ENCODE assay signal across 22 cellular contexts in genomic region chr1:31749785-31750345, GRCh38. TPM values are rescaled to one million over a fixed set of nuclear protein-coding genes. Genes with fewer than 3 reads are reported as not detected.
"Had no signal": no experiment of that assay in that cellular context is flagged by ENCODE, and none has a peak within 500 bp of the region (broad histone marks: within the 10 kb centered on the region; RNA-seq: fewer than 3 reads in every experiment).

No MANE protein-coding gene starts in this region.

- H2AFZ ChIP-seq: parathyroid adenoma had no signal

- H3K79me2 ChIP-seq: parathyroid adenoma had no signal

- H3K4me3 Mint-ChIP-seq: activated CD4-positive, alpha-beta memory T cell treated with anti-CD3 and anti-CD28 coated beads, Interleukin-2, amount 10 ng/mL, durations not matched to agents 7 days and 5 days; activated T-helper 1 cell treated with anti-CD3 and anti-CD28 coated beads, Interleukin-12 subunit alpha, Interleukin-12 subunit beta, Interleukin-2, Interleukin-4 antibody, amounts not matched to agents 30 ng/mL and 10 ng/mL and 1 ng/mL, durations not matched to agents 14 hours and 24 hours and 36 hours; dendritic cell treated with granulocyte-macrophage colony-stimulating factor and Interleukin-4, amounts not matched to agents 40 ng/mL and 50 ng/mL, for 4 days; stimulated activated memory B cell treated with anti-CD40 and anti-IgM and Interleukin-4, amounts not matched to agents 10 μg/mL and 1 μg/mL and 100 μg/mL, for 72 hours had no signal

- ATAC-seq: left lobe of liver; lower lobe of right lung; mucosa of descending colon; right cardiac atrium; stimulated activated memory B cell treated with anti-CD40 and anti-IgM and Interleukin-4, amounts not matched to agents 10 μg/mL and 1 μg/mL and 100 μg/mL, for 72 hours had no signal

- H3K4me1 ChIP-seq: lower lobe of right lung had no signal

- H3K9me3 ChIP-seq: lower lobe of right lung, mucosa of descending colon, neutrophil, stomach, transverse colon had no signal

- H3K9me3 Mint-ChIP-seq: activated CD4-positive, alpha-beta memory T cell treated with anti-CD3 and anti-CD28 coated beads, Interleukin-2, amount 10 ng/mL, durations not matched to agents 7 days and 5 days; activated naive CD4-positive, alpha-beta T cell treated with anti-CD3 and anti-CD28 coated beads, Interleukin-2, amount 50 U/mL, for 72 hours; activated T-helper 1 cell treated with anti-CD3 and anti-CD28 coated beads, Interleukin-12 subunit alpha, Interleukin-12 subunit beta, Interleukin-2, Interleukin-4 antibody, amounts not matched to agents 30 ng/mL and 10 ng/mL and 1 ng/mL, durations not matched to agents 14 hours and 24 hours and 36 hours; dendritic cell treated with granulocyte-macrophage colony-stimulating factor and Interleukin-4, amounts not matched to agents 40 ng/mL and 50 ng/mL, for 4 days; stimulated activated memory B cell treated with anti-CD40 and anti-IgM and Interleukin-4, amounts not matched to agents 10 μg/mL and 1 μg/mL and 100 μg/mL, for 72 hours had no signal

- H3K9ac ChIP-seq: parathyroid adenoma had no signal

- H3K27ac ChIP-seq: lower lobe of right lung, neutrophil, parathyroid adenoma, stomach, transverse colon had no signal

- H3K36me3 Mint-ChIP-seq: activated naive CD4-positive, alpha-beta T cell treated with anti-CD3 and anti-CD28 coated beads, Interleukin-2, amount 50 U/mL, for 72 hours; stimulated activated memory B cell treated with anti-CD40 and anti-IgM and Interleukin-4, amounts not matched to agents 10 μg/mL and 1 μg/mL and 100 μg/mL, for 72 hours had no signal

- H3K36me3 ChIP-seq: lower lobe of right lung, neutrophil, stomach, transverse colon had no signal

- H3K27me3 Mint-ChIP-seq: stimulated activated memory B cell treated with anti-CD40 and anti-IgM and Interleukin-4, amounts not matched to agents 10 μg/mL and 1 μg/mL and 100 μg/mL, for 72 hours had no signal

- H3K4me3 ChIP-seq: lower lobe of right lung, mucosa of descending colon, stomach, transverse colon had no signal

- DNase-seq: activated CD4-positive, alpha-beta memory T cell treated with anti-CD3 and anti-CD28 coated beads, Interleukin-2, amount 10 ng/mL, durations not matched to agents 7 days and 5 days; activated CD4-positive, alpha-beta T cell treated with anti-CD3 and anti-CD28 coated beads for 48 hours; activated gamma-delta T cell treated with Interleukin-2 at 50 U/mL for 16 hours; effector CD4-positive, alpha-beta T cell; foreskin melanocyte; lower lobe of right lung; mesendoderm; mucosa of descending colon; stimulated activated CD4-positive, alpha-beta T cell treated with anti-CD3 and anti-CD28 coated beads, Interleukin-12 subunit alpha, Interleukin-12 subunit beta, amount 100 ng/mL, for 4 hours; stomach; transverse colon had no signal

- H3K27ac Mint-ChIP-seq: activated CD4-positive, alpha-beta memory T cell treated with anti-CD3 and anti-CD28 coated beads, Interleukin-2, amount 10 ng/mL, durations not matched to agents 7 days and 5 days; activated T-helper 1 cell treated with anti-CD3 and anti-CD28 coated beads, Interleukin-12 subunit alpha, Interleukin-12 subunit beta, Interleukin-2, Interleukin-4 antibody, amounts not matched to agents 30 ng/mL and 10 ng/mL and 1 ng/mL, durations not matched to agents 14 hours and 24 hours and 36 hours; dendritic cell treated with granulocyte-macrophage colony-stimulating factor and Interleukin-4, amounts not matched to agents 40 ng/mL and 50 ng/mL, for 4 days had no signal

- FAIRE-seq: bronchial epithelial cell, urothelium cell line had no signal

RNA-seq across cellular contexts. Expression of gene ADGRB2, which starts 14.3 kb away (rescaled TPM):
- total RNA-seq: left lobe of liver had no signal

RNA-seq across cellular contexts. Expression of gene COL16A1, which starts 46.0 kb away (rescaled TPM):
- total RNA-seq: activated CD4-positive, alpha-beta memory T cell treated with anti-CD3 and anti-CD28 coated beads, Interleukin-2, amount 10 ng/mL, durations not matched to agents 7 days and 5 days; activated T-helper 1 cell treated with anti-CD3 and anti-CD28 coated beads, Interleukin-12 subunit alpha, Interleukin-12 subunit beta, Interleukin-2, Interleukin-4 antibody, amounts not matched to agents 30 ng/mL and 10 ng/mL and 1 ng/mL, durations not matched to agents 14 hours and 24 hours and 36 hours; T-helper 2 cell treated with Interferon-gamma antibody and Interleukin-4, amounts not matched to agents 100 ng/mL and 5 ng/mL, for 36 hours had no signal
